ENCODE assay signal across 19 cellular contexts in the genomic region with DNA sequence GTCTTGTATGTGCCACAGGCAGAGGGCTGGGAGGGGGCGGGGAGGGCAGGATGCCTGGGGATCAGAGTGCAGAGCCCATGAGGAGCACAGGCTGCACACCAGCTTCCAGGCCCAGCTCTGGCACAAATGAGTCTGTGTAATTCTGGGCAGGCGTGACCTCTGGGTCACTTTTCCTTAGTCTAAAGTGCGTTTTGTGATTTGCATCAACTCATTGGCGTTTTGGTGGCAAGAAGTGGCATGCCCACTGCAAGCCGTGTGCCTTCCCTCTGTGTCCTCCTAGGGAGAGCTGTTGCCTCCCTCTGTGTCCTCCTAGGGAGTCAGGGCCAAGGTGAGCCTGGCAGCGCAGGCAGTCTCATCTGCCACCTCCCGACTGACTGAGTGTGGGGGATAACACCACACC.
"Had no signal": no experiment of that assay in that cellular context is flagged by ENCODE, and none has a peak within 500 bp of the region (broad histone marks: within the 10 kb centered on the region; RNA-seq: fewer than 3 reads in every experiment).

No MANE protein-coding gene starts in this region.

- H3K27ac ChIP-seq: coronary artery, heart left ventricle, left lung, lower lobe of right lung, ovary, right atrium auricular region, stomach, thyroid gland, upper lobe of left lung, uterus had no signal

- H3K4me1 ChIP-seq: right atrium auricular region, stomach, thyroid gland, upper lobe of left lung, uterus had no signal

- DNase-seq: effector memory CD4-positive, alpha-beta T cell; heart left ventricle; hippocampal formation; islet precursor cell; left lung; lower lobe of right lung; natural killer cell; ovary; small intestine; stimulated activated CD4-positive, alpha-beta T cell treated with anti-CD3 and anti-CD28 coated beads, Interleukin-12 subunit alpha, Interleukin-12 subunit beta, amount 100 ng/mL, for 4 hours; stimulated activated naive CD4-positive, alpha-beta T cell; stomach; thyroid gland; upper lobe of left lung; uterus had no signal

- H3K4me3 ChIP-seq: coronary artery, heart left ventricle, left lung, lower lobe of right lung, ovary, right atrium auricular region, stomach, thyroid gland, upper lobe of left lung, uterus had no signal

- H3K36me3 ChIP-seq: ovary, uterus had no signal

- FAIRE-seq: endometrium, frontal cortex, small intestine had no signal

- ATAC-seq: heart left ventricle, left lung, lower lobe of right lung, natural killer cell had no signal

- H3K27me3 ChIP-seq: heart left ventricle, left lung, ovary, right atrium auricular region, stomach, thyroid gland, upper lobe of left lung, uterus had no signal

- H3K9me3 ChIP-seq: heart left ventricle, left lung, lower lobe of right lung, ovary, right atrium auricular region, stomach, thyroid gland, upper lobe of left lung, uterus had no signal
